In the genomic region with DNA sequence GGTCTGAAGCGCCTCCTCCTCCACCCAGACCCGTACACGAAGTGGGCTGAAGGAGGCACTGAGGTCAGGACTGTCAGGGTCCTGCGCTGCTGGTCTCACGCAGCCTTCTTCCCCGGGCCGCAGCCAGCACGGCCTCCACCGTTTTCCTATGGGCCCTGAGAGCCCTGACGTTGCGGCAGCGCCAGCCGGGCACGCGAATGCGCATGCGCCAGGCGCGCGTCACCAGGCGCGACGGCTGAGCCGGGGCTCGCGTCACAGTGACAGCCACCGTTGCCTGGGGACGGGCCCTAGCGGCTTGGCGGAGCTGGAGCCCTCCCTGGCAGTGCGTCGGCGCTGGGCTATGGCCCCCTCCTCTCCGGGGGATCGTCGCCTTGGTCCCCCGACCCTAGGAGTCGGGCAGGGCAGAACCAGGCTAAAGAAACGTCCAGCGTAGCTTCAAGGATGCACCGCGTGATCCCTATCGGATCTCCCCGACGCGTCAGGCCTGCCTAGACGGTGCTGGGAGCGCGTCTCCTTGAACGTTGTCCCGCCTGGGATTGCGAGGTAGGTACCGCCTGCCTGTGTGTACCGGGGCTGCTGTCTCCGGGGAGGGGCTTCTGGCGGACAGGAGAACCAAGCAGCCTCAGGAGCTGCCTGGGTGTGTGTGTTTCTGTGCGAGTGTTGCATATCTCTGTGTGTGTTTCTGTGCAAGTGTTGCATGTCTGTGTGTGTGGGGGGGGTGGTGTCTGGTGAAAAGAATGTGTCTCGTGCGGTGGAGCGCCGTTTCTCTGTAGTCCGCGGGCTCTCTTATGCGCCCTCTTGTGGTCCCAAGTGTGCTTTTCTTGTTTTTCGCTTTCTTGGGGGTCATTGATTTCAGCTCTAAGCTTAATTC, we compare ENCODE assay signal across 8 cellular contexts. TPM values are rescaled to one million over a fixed set of nuclear protein-coding genes. Genes with fewer than 3 reads are reported as not detected.
DNase-seq lines count a peak whose midpoint lies in the region; ATAC-seq and TF ChIP-seq lines count a peak whose summit lies in the region.

No MANE protein-coding gene starts in this region.

- ATAC-seq in CD4-positive, alpha-beta T cell (ENCODE audit: poor library complexity): peak; percentile 90
- ATAC-seq in foreskin keratinocyte (peak; percentile 83), gastroesophageal sphincter (no peak)

- H3K36me3 Mint-ChIP-seq in CD4-positive, alpha-beta T cell (ENCODE audit: low read depth): peaks cover 62% of the 10 kb centered on the region

- H3K36me3 ChIP-seq in HUES6 (ENCODE audit: control insufficient read depth, insufficient read depth, low read length) (no peaks in the 10 kb centered on the region; the same call in 1 of the 2 replicates), spleen (peaks cover 0 to 22% (median 0%) of the 10 kb centered on the region in 6 donors), gastroesophageal sphincter (peaks cover 0 to 19% of the 10 kb centered on the region in 2 donors)

- H3K4me3 ChIP-seq in HUES6 (ENCODE audit: low read depth, low read length) (peak overlapping the region; percentile 73; the same call in 1 of the 2 replicates), spleen (peak overlapping the region; percentile 27 to 68 (median 42)), gastroesophageal sphincter (peak overlapping the region in 1 of 2 donors; percentile 36)

- H3K4me1 Mint-ChIP-seq in CD4-positive, alpha-beta T cell (ENCODE audit: low read depth): peaks cover 5% of the 10 kb centered on the region

- TF ChIP-seq POLR2A in spleen (IDR thresholded peaks at IDR 0.05) (no peak), gastroesophageal sphincter (IDR thresholded peaks at IDR 0.05) (no peak)

- no peaks in the 10 kb centered on the region for H3K27me3 Mint-ChIP-seq in CD4-positive, alpha-beta T cell

- TF ChIP-seq CTCF in CD4-positive, alpha-beta T cell (IDR thresholded peaks at IDR 0.05): peak; percentile 45
- TF ChIP-seq CTCF in foreskin keratinocyte (conservative IDR thresholded peaks at IDR 0.05): peak; percentile 73
- peak in 4 of 11 experiments; percentile 10 to 35 (median 24) for TF ChIP-seq CTCF in spleen (IDR thresholded peaks at IDR 0.05 in 8 of 11, conservative IDR thresholded peaks at IDR 0.05 in 3 of 11)
- TF ChIP-seq CTCF in gastroesophageal sphincter (IDR thresholded peaks at IDR 0.05): no peak

- peak overlapping the region; percentile 89 for H3K27ac Mint-ChIP-seq in CD4-positive, alpha-beta T cell

- no peak overlapping the region for H3K27ac ChIP-seq in CD4-positive, alpha-beta T cell (ENCODE audit: low read depth, low read length)
- H3K27ac ChIP-seq in HUES6 (ENCODE audit: low read depth, low read length): no peak overlapping the region
- H3K27ac ChIP-seq in foreskin keratinocyte: peak overlapping the region; percentile 49
- peak overlapping the region in 4 of 8 donors; percentile 21 to 70 (median 56) for H3K27ac ChIP-seq in spleen
- H3K27ac ChIP-seq in gastroesophageal sphincter: no peak overlapping the region

- H3K27me3 ChIP-seq in CD4-positive, alpha-beta T cell (ENCODE audit: control insufficient read depth, insufficient read depth, low read length): no peaks in the 10 kb centered on the region
- no peaks in the 10 kb centered on the region for H3K27me3 ChIP-seq in HUES6 (ENCODE audit: control insufficient read depth, insufficient read depth, low read length)
- no peaks in the 10 kb centered on the region for H3K27me3 ChIP-seq in foreskin keratinocyte
- no peaks in the 10 kb centered on the region for H3K27me3 ChIP-seq in spleen (replicated peaks in 1 of 7)
- no peaks in the 10 kb centered on the region for H3K27me3 ChIP-seq in gastroesophageal sphincter

- peaks cover 88% of the 10 kb centered on the region for H3K9me3 ChIP-seq in CD4-positive, alpha-beta T cell (ENCODE audit: control insufficient read depth, low read length)
- H3K9me3 ChIP-seq in HUES6 (ENCODE audit: control insufficient read depth, insufficient read depth, low read depth, low read length): peaks cover 74% of the 10 kb centered on the region
- peaks cover 0 to 51% (median 0%) of the 10 kb centered on the region in 8 donors for H3K9me3 ChIP-seq in spleen
- H3K9me3 ChIP-seq in gastroesophageal sphincter: peaks cover 0 to 12% (median 1%) of the 10 kb centered on the region in 3 donors

- POLR2A ChIA-PET in CD4-positive, alpha-beta T cell (lab: Charles Lee): interaction anchor here (1.0 to 1.6 kb wide), 4 partner anchors 43 to 242 kb away, joined by 3 to 7 read pairs (median 4); partner anchors contain the start of genes ZNF540, ZNF569, ZNF571 and ZNF793

- H3K4me3 Mint-ChIP-seq in CD4-positive, alpha-beta T cell: peak overlapping the region; percentile 93

- no peak overlapping the region for H3K9ac ChIP-seq in HUES6 (ENCODE audit: low read length)

- peak in 9 of 10 experiments; percentile 2 to 61 (median 20) for DNase-seq in CD4-positive, alpha-beta T cell
- peak; percentile 3 to 26 (median 20) for DNase-seq in activated CD8-positive, alpha-beta memory T cell treated with anti-CD3 and anti-CD28 coated beads for 48 hours (ENCODE audit: low read depth in 2 of 3, low spot score in 2 of 3)
- DNase-seq in foreskin keratinocyte (peak; percentile 49 to 75), spleen (no peak), superior temporal gyrus (ENCODE audit: extremely low spot score) (no peak), SW 1271 (lab: John Stamatoyannopoulos, UW) (no peak)

- peaks cover 18% of the 10 kb centered on the region for H3K9me3 Mint-ChIP-seq in CD4-positive, alpha-beta T cell

- intact Hi-C loops in CD4-positive, alpha-beta T cell (cut with DNase I, micrococcal nuclease): loop anchor here in 1 of 2 experiments (10.0 kb wide), 1 partner anchor 237 kb away; no protein-coding TSS in a partner anchor
- intact Hi-C loops in spleen (cut with DNase I; ENCODE audit: low total_unique reads): no loop called here

- no peaks in the 10 kb centered on the region for H3K4me1 ChIP-seq in HUES6 (ENCODE audit: control insufficient read depth, insufficient read depth, low read length)
- H3K4me1 ChIP-seq in foreskin keratinocyte: no peaks in the 10 kb centered on the region
- no peaks in the 10 kb centered on the region for H3K4me1 ChIP-seq in spleen
- H3K4me1 ChIP-seq in gastroesophageal sphincter: no peaks in the 10 kb centered on the region

- CTCF ChIA-PET in CD4-positive, alpha-beta T cell (lab: Charles Lee): interaction anchor here (0.7 to 1.5 kb wide), 4 partner anchors 39 to 444 kb away, joined by 3 to 6 read pairs (median 4); partner anchors contain the start of genes ZNF540, ZNF571 and ZNF793

- no peak for TF ChIP-seq EP300 in gastroesophageal sphincter (IDR thresholded peaks at IDR 0.05)

- WGBS in spleen, 5 donors: 5 to 16% (median 7%) methylated on average over 33 to 65 of the region's 65 CpGs
- 3% methylated on average over 6 to 8 of the region's 65 CpGs for WGBS in gastroesophageal sphincter (ENCODE audit: low coverage in 1 of 2), 2 donors

RNA-seq across cellular contexts. Expression of gene ZNF571, which starts 43.2 kb away (rescaled TPM):
- 1 to 10 TPM; 6.7 to 7.0 TPM for total RNA-seq in CD4-positive, alpha-beta T cell
- total RNA-seq in foreskin keratinocyte (1.8 and 1.9 TPM in 2 replicates), spleen (1 to 10 TPM; 4.7 to 9.4 (median 6.9) TPM), gastroesophageal sphincter (1 to 10 TPM; 4.9 to 8.8 (median 5.9) TPM)
- polyA plus RNA-seq in foreskin keratinocyte (0.87 and 1.2 TPM in 2 replicates), spleen (1 to 10 TPM; 2.2 to 3.0 (median 2.7) TPM)

RNA-seq across cellular contexts. Expression of gene ZNF540, which starts 43.3 kb away (rescaled TPM):
- total RNA-seq in CD4-positive, alpha-beta T cell: 10 to 100 TPM; 11.6 to 12.0 TPM
- total RNA-seq in foreskin keratinocyte (0.27 and 0.53 TPM in 2 replicates), spleen (1 to 10 TPM; 4.7 to 9.8 (median 6.8) TPM), gastroesophageal sphincter (10 to 100 TPM in 1 of 4 donors, 1 to 10 TPM in 3; 2.0 to 11.8 (median 4.8) TPM)
- polyA plus RNA-seq in foreskin keratinocyte (0.21 and 0.30 TPM in 2 replicates), spleen (1 to 10 TPM; 3.8 to 4.8 (median 4.0) TPM)

RNA-seq across cellular contexts. Expression of gene ZNF793, which starts 44.6 kb away (rescaled TPM):
- 1 to 10 TPM; 2.3 TPM for total RNA-seq in CD4-positive, alpha-beta T cell
- total RNA-seq in foreskin keratinocyte: 3.4 and 4.9 TPM in 2 replicates
- polyA plus RNA-seq in foreskin keratinocyte: 1.8 and 2.1 TPM in 2 replicates
- total RNA-seq in spleen: 1 to 10 TPM; 4.4 to 8.5 (median 7.6) TPM
- 1 to 10 TPM; 2.2 to 2.3 (median 2.3) TPM for polyA plus RNA-seq in spleen
- 1 to 10 TPM; 2.3 to 8.1 (median 6.3) TPM for total RNA-seq in gastroesophageal sphincter

Comparison
In these comparisons a context has a peak if more than half of its experiments do, and no peak if none do; other contexts are left out.
1. DNase-seq: peak in CD4-positive, alpha-beta T cell (9 of 10), activated CD8-positive, alpha-beta memory T cell treated with anti-CD3 and anti-CD28 coated beads for 48 hours (3 of 3) and foreskin keratinocyte (2 of 2); none in spleen (single experiment), superior temporal gyrus (single experiment) and SW 1271 (0 of 2).
2. CTCF ChIP-seq: peak in CD4-positive, alpha-beta T cell (single experiment) and foreskin keratinocyte (single experiment); none in gastroesophageal sphincter (0 of 4).